12 cellular contexts compared by ENCODE assay signal in the genomic region with DNA sequence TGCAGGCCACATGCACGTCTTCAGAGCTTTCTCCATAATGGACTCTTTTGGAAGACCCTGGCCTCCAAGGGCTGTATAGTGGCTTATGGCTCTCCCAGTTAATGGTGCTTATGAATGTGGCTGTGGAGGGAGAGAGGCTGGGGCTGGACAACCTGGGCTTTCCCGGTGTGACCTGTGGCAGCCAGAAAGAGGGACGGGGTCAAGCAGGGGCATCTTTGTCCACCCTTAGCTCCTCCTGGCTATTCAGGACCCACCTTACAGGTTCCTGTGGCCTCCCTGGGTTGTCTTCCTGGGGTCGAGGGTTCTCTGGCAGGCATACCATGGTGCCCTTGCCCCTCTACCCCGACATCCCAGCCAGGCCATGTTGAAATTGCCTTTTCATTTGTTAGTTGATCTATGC.
"Had no signal": no experiment of that assay in that cellular context is flagged by ENCODE, and none has a peak within 500 bp of the region (broad histone marks: within the 10 kb centered on the region; RNA-seq: fewer than 3 reads in every experiment).

No MANE protein-coding gene starts in this region.

- DNase-seq: activated CD4-positive, alpha-beta memory T cell treated with anti-CD3 and anti-CD28 coated beads, Interleukin-2, amount 10 ng/mL, durations not matched to agents 7 days and 5 days; activated CD4-positive, alpha-beta T cell treated with anti-CD3 and anti-CD28 coated beads for 36 hours; activated naive CD4-positive, alpha-beta T cell; activated T-cell treated with anti-CD3 and anti-CD28 coated beads, Interleukin-2, amount 50 U/mL, for 72 hours; effector CD4-positive, alpha-beta T cell; left ventricle myocardium superior had no signal

- H3K27me3 ChIP-seq: ascending aorta, gastroesophageal sphincter, tibial nerve had no signal

- H3K36me3 ChIP-seq: ascending aorta, gastroesophageal sphincter, tibial nerve had no signal

- H3K4me3 ChIP-seq: ascending aorta, gastroesophageal sphincter, skin epidermis, tibial nerve had no signal

- H3K27ac ChIP-seq: ascending aorta, gastroesophageal sphincter, parathyroid adenoma, tibial nerve had no signal

- H3K9ac ChIP-seq: parathyroid adenoma had no signal

- FAIRE-seq: colon had no signal

- H2AFZ ChIP-seq: parathyroid adenoma had no signal

- H3K4me1 ChIP-seq: ascending aorta had no signal

- H3K9me3 ChIP-seq: ascending aorta, gastroesophageal sphincter, tibial nerve had no signal
